Comparison of ENCODE assay signal across 15 cellular contexts in the genomic region with DNA sequence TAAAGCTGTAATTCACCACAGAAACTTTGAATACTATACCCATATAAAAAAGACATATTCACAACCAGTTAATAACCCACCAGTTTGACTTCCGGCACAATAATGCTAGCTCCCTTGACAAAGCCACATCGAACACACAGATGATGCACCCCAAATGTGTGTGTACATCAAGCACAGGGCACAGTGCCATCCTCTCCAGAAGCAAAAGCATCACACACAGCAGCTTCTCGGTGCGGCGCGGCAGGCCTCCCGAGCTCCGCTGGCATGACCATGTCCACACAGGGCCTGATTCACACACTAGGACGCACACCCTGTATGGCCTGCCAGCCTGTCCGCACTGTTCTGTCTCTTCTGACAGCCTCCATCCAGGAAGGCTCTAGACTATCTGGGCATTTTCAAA.
DNase-seq lines count a peak whose midpoint lies in the region; ATAC-seq and TF ChIP-seq lines count a peak whose summit lies in the region.
"Had no signal": no experiment of that assay in that cellular context is flagged by ENCODE, and none has a peak within 500 bp of the region (broad histone marks: within the 10 kb centered on the region; RNA-seq: fewer than 3 reads in every experiment).

No MANE protein-coding gene starts in this region.

- TF ChIP-seq CTCF in natural killer cell (IDR thresholded peaks at IDR 0.05) = no peak
- TF ChIP-seq CTCF in SK-N-SH (IDR thresholded peaks at IDR 0.05) = no peak

- no peaks in the 10 kb centered on the region for H3K27me3 Mint-ChIP-seq in activated naive CD8-positive, alpha-beta T cell treated with anti-CD3 and anti-CD28 coated beads, Interleukin-2, amount 10 ng/mL, durations not matched to agents 7 days and 5 days
- peaks cover 0 to 7% of the 10 kb centered on the region in 2 donors for H3K27me3 Mint-ChIP-seq in natural killer cell (ENCODE audit: low read depth in 2 of 2)

- no peak overlapping the region for H3K4me2 ChIP-seq in SK-N-SH

- no peaks in the 10 kb centered on the region for H3K4me1 ChIP-seq in SK-N-SH (ENCODE audit: control insufficient read depth in 1 of 2, insufficient read depth in 2 of 2, low read depth in 1 of 2, low read length in 1 of 2)
- H3K4me1 ChIP-seq: BE2C, psoas muscle had no signal

- CTCF ChIA-PET in SK-N-SH (lab: Yijun Ruan, JAX) = interaction anchor here (0.7 to 1.3 kb wide), 2 partner anchors 10 to 21 kb away, joined by 3 to 5 read pairs; no protein-coding TSS in a partner anchor

- peak; percentile 73 for ATAC-seq in activated naive CD8-positive, alpha-beta T cell treated with anti-CD3 and anti-CD28 coated beads, Interleukin-2, amount 10 ng/mL, durations not matched to agents 7 days and 5 days (ENCODE audit: low read depth)
- no peak for ATAC-seq in natural killer cell
- ATAC-seq: psoas muscle; stimulated activated effector memory CD8-positive, alpha-beta T cell treated with anti-CD3 and anti-CD28 coated beads, Interleukin-12 subunit alpha, Interleukin-12 subunit beta, amount 100 ng/mL, for 72 hours had no signal

- H4K20me1 ChIP-seq in SK-N-SH (ENCODE audit: insufficient read depth) = no peaks in the 10 kb centered on the region

- no peaks in the 10 kb centered on the region for H3F3A ChIP-seq in SK-N-SH (replicated peaks; ENCODE audit: insufficient read depth)

- 51% methylated on average over 8 of the region's 10 CpGs for WGBS in SK-N-SH (ENCODE audit: low lambda C conversion rate)

- peaks cover 46% of the 10 kb centered on the region for H3K4me1 Mint-ChIP-seq in activated naive CD8-positive, alpha-beta T cell treated with anti-CD3 and anti-CD28 coated beads, Interleukin-2, amount 10 ng/mL, durations not matched to agents 7 days and 5 days
- no peaks in the 10 kb centered on the region for H3K4me1 Mint-ChIP-seq in natural killer cell
- H3K4me1 Mint-ChIP-seq: stimulated activated effector memory CD8-positive, alpha-beta T cell treated with anti-CD3 and anti-CD28 coated beads, Interleukin-12 subunit alpha, Interleukin-12 subunit beta, amount 100 ng/mL, for 72 hours had no signal

- H3K27me3 ChIP-seq in SK-N-SH (ENCODE audit: insufficient read depth) = peaks cover 40% of the 10 kb centered on the region; the same call in 1 of the 2 replicates

- no peaks in the 10 kb centered on the region for H3K36me3 ChIP-seq in SK-N-SH (replicated peaks in 1 of 2; ENCODE audit: control insufficient read depth in 1 of 2, insufficient read depth in 2 of 2, low read length in 1 of 2)
- H3K36me3 ChIP-seq: BE2C had no signal

- no peak overlapping the region for H3K27ac ChIP-seq in SK-N-SH (ENCODE audit: low read depth in 2 of 2, low read length in 1 of 2)
- H3K27ac ChIP-seq: psoas muscle had no signal

- peak overlapping the region; percentile 80 for H3K4me3 Mint-ChIP-seq in activated naive CD8-positive, alpha-beta T cell treated with anti-CD3 and anti-CD28 coated beads, Interleukin-2, amount 10 ng/mL, durations not matched to agents 7 days and 5 days
- H3K4me3 Mint-ChIP-seq in natural killer cell = no peak overlapping the region
- H3K4me3 Mint-ChIP-seq: stimulated activated effector memory CD8-positive, alpha-beta T cell treated with anti-CD3 and anti-CD28 coated beads, Interleukin-12 subunit alpha, Interleukin-12 subunit beta, amount 100 ng/mL, for 72 hours had no signal

- H3K27ac Mint-ChIP-seq in activated naive CD8-positive, alpha-beta T cell treated with anti-CD3 and anti-CD28 coated beads, Interleukin-2, amount 10 ng/mL, durations not matched to agents 7 days and 5 days = peak overlapping the region; percentile 92
- H3K27ac Mint-ChIP-seq in natural killer cell = no peak overlapping the region
- H3K27ac Mint-ChIP-seq: stimulated activated effector memory CD8-positive, alpha-beta T cell treated with anti-CD3 and anti-CD28 coated beads, Interleukin-12 subunit alpha, Interleukin-12 subunit beta, amount 100 ng/mL, for 72 hours had no signal

- H3K9ac ChIP-seq in SK-N-SH = no peak overlapping the region

- no peak overlapping the region for H3K4me3 ChIP-seq in SK-N-SH (ENCODE audit: low read depth in 2 of 2, low read length in 1 of 2)
- H3K4me3 ChIP-seq: psoas muscle had no signal

- intact Hi-C loops in natural killer cell (cut with micrococcal nuclease) = no loop called here

- H3K9me3 ChIP-seq in SK-N-SH = no peaks in the 10 kb centered on the region
- H3K9me3 ChIP-seq: BE2C, psoas muscle had no signal

- no peak for TF ChIP-seq EP300 in SK-N-SH (IDR thresholded peaks at IDR 0.05; ENCODE audit: borderline replicate concordance in 1 of 2, low read depth in 1 of 2, low read length in 1 of 2)

- no peaks in the 10 kb centered on the region for H3K79me2 ChIP-seq in SK-N-SH (ENCODE audit: insufficient read depth)

- POLR2A ChIA-PET in activated naive CD8-positive, alpha-beta T cell treated with anti-CD3 and anti-CD28 coated beads, Interleukin-2, amount 10 ng/mL, durations not matched to agents 7 days and 5 days (lab: Charles Lee) = interaction anchor here (0.6 to 2.0 kb wide), 9 partner anchors 13 to 92 kb away, joined by 3 to 10 read pairs (median 4); no protein-coding TSS in a partner anchor
- POLR2A ChIA-PET in SK-N-SH (lab: Yijun Ruan, JAX) = no interaction called here

- no peaks in the 10 kb centered on the region for H3K9me2 ChIP-seq in SK-N-SH

- peaks cover 60% of the 10 kb centered on the region for H3K36me3 Mint-ChIP-seq in activated naive CD8-positive, alpha-beta T cell treated with anti-CD3 and anti-CD28 coated beads, Interleukin-2, amount 10 ng/mL, durations not matched to agents 7 days and 5 days
- H3K36me3 Mint-ChIP-seq in natural killer cell = no peaks in the 10 kb centered on the region

- DNase-seq in T-helper 22 cell (ENCODE audit: low read depth) = peak; percentile 12
- DNase-seq in activated T-cell treated with anti-CD3 and anti-CD28 coated beads for 24 hours (ENCODE audit: low read depth) = peak; percentile 22
- DNase-seq in activated naive CD8-positive, alpha-beta T cell treated with anti-CD3 and anti-CD28 coated beads, Interleukin-2, amount 10 ng/mL, durations not matched to agents 7 days and 5 days = peak; percentile 57
- peak; percentile 8 for DNase-seq in stimulated activated CD8-positive, alpha-beta memory T cell treated with anti-CD3 and anti-CD28 coated beads, Interleukin-12 subunit alpha, Interleukin-12 subunit beta, amount 100 ng/mL, for 4 hours (ENCODE audit: low read depth)
- DNase-seq in natural killer cell = no peak
- DNase-seq in NCI-H748 treated with DMSO at 0.1 percent for 48 hours (lab: John Stamatoyannopoulos, UW) = no peak
- no peak for DNase-seq in SK-N-SH
- no peak for DNase-seq in NCI-H146 treated with DMSO at 0.1 percent for 48 hours (lab: John Stamatoyannopoulos, UW; ENCODE audit: unreplicated experiment)
- DNase-seq: BE2C, EL, NCI-H1417, NCI-H510A treated with DMSO at 0.1 percent for 48 hours, psoas muscle, T-helper 9 cell had no signal

- no peak for TF ChIP-seq RAD21 in SK-N-SH (IDR thresholded peaks at IDR 0.05; ENCODE audit: low read length)

- no peak overlapping the region for H2AFZ ChIP-seq in SK-N-SH (ENCODE audit: low read depth)

- H3K9me3 Mint-ChIP-seq in activated naive CD8-positive, alpha-beta T cell treated with anti-CD3 and anti-CD28 coated beads, Interleukin-2, amount 10 ng/mL, durations not matched to agents 7 days and 5 days = no peaks in the 10 kb centered on the region
- no peaks in the 10 kb centered on the region for H3K9me3 Mint-ChIP-seq in natural killer cell
- H3K9me3 Mint-ChIP-seq: stimulated activated effector memory CD8-positive, alpha-beta T cell treated with anti-CD3 and anti-CD28 coated beads, Interleukin-12 subunit alpha, Interleukin-12 subunit beta, amount 100 ng/mL, for 72 hours had no signal

TF ChIP-seq in SK-N-SH, 30 proteins besides CTCF, POLR2A, EP300 and RAD21:
- no peak for TF ChIP-seq RFX5 (IDR thresholded peaks at IDR 0.05; ENCODE audit: low read length)
- TF ChIP-seq, protein P1, sequence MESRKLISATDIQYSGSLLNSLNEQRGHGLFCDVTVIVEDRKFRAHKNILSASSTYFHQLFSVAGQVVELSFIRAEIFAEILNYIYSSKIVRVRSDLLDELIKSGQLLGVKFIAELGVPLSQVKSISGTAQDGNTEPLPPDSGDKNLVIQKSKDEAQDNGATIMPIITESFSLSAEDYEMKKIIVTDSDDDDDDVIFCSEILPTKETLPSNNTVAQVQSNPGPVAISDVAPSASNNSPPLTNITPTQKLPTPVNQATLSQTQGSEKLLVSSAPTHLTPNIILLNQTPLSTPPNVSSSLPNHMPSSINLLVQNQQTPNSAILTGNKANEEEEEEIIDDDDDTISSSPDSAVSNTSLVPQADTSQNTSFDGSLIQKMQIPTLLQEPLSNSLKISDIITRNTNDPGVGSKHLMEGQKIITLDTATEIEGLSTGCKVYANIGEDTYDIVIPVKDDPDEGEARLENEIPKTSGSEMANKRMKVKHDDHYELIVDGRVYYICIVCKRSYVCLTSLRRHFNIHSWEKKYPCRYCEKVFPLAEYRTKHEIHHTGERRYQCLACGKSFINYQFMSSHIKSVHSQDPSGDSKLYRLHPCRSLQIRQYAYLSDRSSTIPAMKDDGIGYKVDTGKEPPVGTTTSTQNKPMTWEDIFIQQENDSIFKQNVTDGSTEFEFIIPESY (IDR thresholded peaks at IDR 0.05; ENCODE audit: borderline replicate concordance, low read depth) = no peak
- no peak for TF ChIP-seq TCF12 (IDR thresholded peaks at IDR 0.05)
- TF ChIP-seq NRF1 (IDR thresholded peaks at IDR 0.05; ENCODE audit: low read depth, low read length) = no peak
- TF ChIP-seq MEF2A (IDR thresholded peaks at IDR 0.05; ENCODE audit: borderline replicate concordance, low read depth) = no peak
- no peak for TF ChIP-seq SIN3A (IDR thresholded peaks at IDR 0.05; ENCODE audit: borderline replicate concordance, low read depth, low read length)
- TF ChIP-seq RXRA (IDR thresholded peaks at IDR 0.05; ENCODE audit: borderline replicate concordance, low read depth) = no peak
- TF ChIP-seq FOSL2 (IDR thresholded peaks at IDR 0.05; ENCODE audit: borderline replicate concordance, low read depth) = no peak

Comparison
In these comparisons a context has a peak if more than half of its experiments do, and no peak if none do; other contexts are left out.
1. DNase-seq: peak in T-helper 22 cell (single experiment), activated T-cell treated with anti-CD3 and anti-CD28 coated beads for 24 hours (single experiment), activated naive CD8-positive, alpha-beta T cell treated with anti-CD3 and anti-CD28 coated beads, Interleukin-2, amount 10 ng/mL, durations not matched to agents 7 days and 5 days (single experiment) and stimulated activated CD8-positive, alpha-beta memory T cell treated with anti-CD3 and anti-CD28 coated beads, Interleukin-12 subunit alpha, Interleukin-12 subunit beta, amount 100 ng/mL, for 4 hours (single experiment); none in natural killer cell (single experiment), NCI-H748 treated with DMSO at 0.1 percent for 48 hours (single experiment), SK-N-SH (single experiment) and NCI-H146 treated with DMSO at 0.1 percent for 48 hours (single experiment).